9 cellular contexts compared by ENCODE assay signal in the genomic region with DNA sequence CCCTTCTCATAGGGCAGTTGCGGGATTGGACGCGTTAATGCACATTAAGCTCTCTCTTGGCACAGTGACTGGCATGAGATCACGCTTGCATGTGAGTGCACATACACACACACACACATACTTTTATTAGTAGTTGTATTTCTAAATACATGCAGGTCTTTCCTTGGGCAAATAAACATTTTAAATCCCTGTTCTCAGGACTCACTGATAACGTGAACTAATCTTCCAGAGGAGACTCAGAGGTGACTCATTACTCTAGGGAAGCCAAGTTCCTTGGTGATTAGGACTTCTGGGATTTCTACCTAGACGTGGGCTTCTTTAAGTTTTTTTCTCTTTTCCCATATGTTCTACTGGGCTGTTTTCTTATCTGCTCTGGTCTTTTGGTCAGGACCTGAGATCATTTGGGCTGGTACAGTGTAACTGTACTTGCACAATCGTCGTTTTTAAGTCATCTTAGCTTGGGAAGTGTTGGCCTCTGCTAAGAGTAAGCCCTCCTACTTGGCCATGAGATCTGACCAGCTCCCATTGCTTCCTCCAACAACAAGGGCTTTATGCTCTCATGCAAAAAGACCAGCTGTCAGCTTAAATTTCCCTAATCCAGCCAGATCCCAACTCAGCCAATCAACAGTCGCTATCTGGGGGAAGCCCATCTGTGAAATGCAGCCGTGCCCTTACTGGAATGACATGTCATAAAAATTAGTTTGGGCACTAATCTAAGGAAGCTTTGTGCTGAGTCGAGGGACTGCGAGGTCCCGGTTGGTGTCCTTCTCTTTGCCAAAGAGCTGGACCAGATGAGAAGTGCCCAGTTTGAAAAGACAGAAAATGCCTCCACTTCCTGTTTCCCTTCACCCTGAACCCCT.
DNase-seq lines count a peak whose midpoint lies in the region; ATAC-seq and TF ChIP-seq lines count a peak whose summit lies in the region.
"Had no signal": no experiment of that assay in that cellular context is flagged by ENCODE, and none has a peak within 500 bp of the region (broad histone marks: within the 10 kb centered on the region; RNA-seq: fewer than 3 reads in every experiment).

No MANE protein-coding gene starts in this region.

- peak; percentile 69 for DNase-seq in D341Med (ENCODE audit: low spot score)
- peak; percentile 86 for DNase-seq in NCI-H446 treated with DMSO at 0.1 percent for 48 hours (lab: John Stamatoyannopoulos, UW)
- peak; percentile 52 for DNase-seq in epithelial cell of prostate (ENCODE audit: low read depth, low spot score)
- DNase-seq in osteoblast (ENCODE audit: insufficient read length, low spot score, missing footprints): peak; percentile 88
- no peak for DNase-seq in GDM1 (lab: John Stamatoyannopoulos, UW)
- no peak for DNase-seq in NCI-H146 (lab: John Stamatoyannopoulos, UW)
- DNase-seq: activated CD4-positive, alpha-beta T cell treated with anti-CD3 and anti-CD28 coated beads, Interleukin-2, amount 50 U/mL, for 1 hour had no signal

- H3K27ac ChIP-seq in epithelial cell of prostate (no peak overlapping the region), osteoblast (ENCODE audit: low read depth, low read length) (no peak overlapping the region)

- peaks cover 7% of the 10 kb centered on the region for H3K27me3 ChIP-seq in osteoblast (ENCODE audit: insufficient read depth, low read length)

- peak overlapping the region; percentile 59 for H3K4me2 ChIP-seq in osteoblast (ENCODE audit: insufficient read depth, low read length)

- H3K4me1 ChIP-seq in osteoblast (ENCODE audit: insufficient read depth, low read length): peaks cover 8% of the 10 kb centered on the region

- no peaks in the 10 kb centered on the region for H3K79me2 ChIP-seq in osteoblast (ENCODE audit: insufficient read depth, low read length)

- no peak for TF ChIP-seq CTCF in osteoblast (IDR thresholded peaks at IDR 0.05; ENCODE audit: extremely low read depth, low read depth, low read length)

- peak overlapping the region; percentile 41 for H2AFZ ChIP-seq in osteoblast (ENCODE audit: low read length)

- peak overlapping the region; percentile 11 for H3K4me3 ChIP-seq in osteoblast (ENCODE audit: insufficient read depth, low read length)

- H3K9me3 ChIP-seq in osteoblast (ENCODE audit: low read depth, low read length): no peaks in the 10 kb centered on the region

- ATAC-seq in GM19035 (IDR thresholded peaks at IDR 0.05; ENCODE audit: unreplicated experiment) (no peak), HG02571 (IDR thresholded peaks at IDR 0.05; ENCODE audit: unreplicated experiment) (no peak)

- no peaks in the 10 kb centered on the region for H3K36me3 ChIP-seq in osteoblast (ENCODE audit: insufficient read depth, low read length)

- no peaks in the 10 kb centered on the region for H4K20me1 ChIP-seq in osteoblast (ENCODE audit: insufficient read depth, low read length)

Comparison
In these comparisons a context has a peak if more than half of its experiments do, and no peak if none do; other contexts are left out.
1. DNase-seq: peak in D341Med (single experiment), NCI-H446 treated with DMSO at 0.1 percent for 48 hours (single experiment), epithelial cell of prostate (single experiment) and osteoblast (single experiment); none in GDM1 (single experiment) and NCI-H146 (single experiment).